ENCODE assay signal across 1 cellular context in genomic region chr15:64893481-64894394, GRCh38.
TF ChIP-seq lines count a peak whose summit lies in the region.

No MANE protein-coding gene starts in this region.

TF ChIP-seq in HepG2, 621 proteins besides CTCF, POLR2A, EP300 and RAD21 (continues in another document):
- TF ChIP-seq SMARCC2 (IDR thresholded peaks at IDR 0.05) (no peak), KMT2B (CRISPR knock-in tag; IDR thresholded peaks at IDR 0.05) (no peak), ZSCAN5A (CRISPR knock-in tag; IDR thresholded peaks at IDR 0.05; ENCODE audit: borderline replicate concordance) (no peak), HNRNPLL (IDR thresholded peaks at IDR 0.05; ENCODE audit: low read depth, low read length, poor library complexity, severe bottlenecking) (peak; percentile 18), NR2F1 (CRISPR knock-in tag; IDR thresholded peaks at IDR 0.05) (no peak), FOXM1 (CRISPR knock-in tag; IDR thresholded peaks at IDR 0.05) (no peak), NCOA2 (CRISPR knock-in tag; IDR thresholded peaks at IDR 0.05) (0 out of 2 replicates have a peak, but pooled peaks have one; percentile 15), SMYD3 (CRISPR knock-in tag; IDR thresholded peaks at IDR 0.05) (no peak), ZNF556 (CRISPR knock-in tag; IDR thresholded peaks at IDR 0.05; ENCODE audit: borderline replicate concordance) (no peak), POGK (CRISPR knock-in tag; conservative IDR thresholded peaks at IDR 0.05) (no peak), ZKSCAN8 (CRISPR knock-in tag; IDR thresholded peaks at IDR 0.05; ENCODE audit: borderline replicate concordance) (no peak), ZNF772 (CRISPR knock-in tag; IDR thresholded peaks at IDR 0.05) (no peak), MLX (CRISPR knock-in tag; IDR thresholded peaks at IDR 0.05) (no peak), ZNF234 (CRISPR knock-in tag; conservative IDR thresholded peaks at IDR 0.05) (no peak), SRSF4 (IDR thresholded peaks at IDR 0.05; ENCODE audit: low read depth, low read length, poor library complexity, severe bottlenecking) (no peak), TFAP4 (IDR thresholded peaks at IDR 0.05; ENCODE audit: borderline replicate concordance, low read depth) (peak; percentile 19; the same call in 1 of the 2 replicates), ZNF703 (CRISPR knock-in tag; IDR thresholded peaks at IDR 0.05; ENCODE audit: borderline replicate concordance) (no peak), ISX (CRISPR knock-in tag; conservative IDR thresholded peaks at IDR 0.05) (no peak), NFE2 (CRISPR knock-in tag; IDR thresholded peaks at IDR 0.05) (no peak), SP2 (CRISPR knock-in tag; IDR thresholded peaks at IDR 0.05) (peak; percentile 92), NFAT5 (CRISPR knock-in tag; IDR thresholded peaks at IDR 0.05) (no peak), ZNF746 (CRISPR knock-in tag; IDR thresholded peaks at IDR 0.05) (no peak), CREBL2 (CRISPR knock-in tag; IDR thresholded peaks at IDR 0.05; ENCODE audit: borderline replicate concordance) (no peak), ZNF20 (CRISPR knock-in tag; IDR thresholded peaks at IDR 0.05) (no peak), SNAPC4 (CRISPR knock-in tag; IDR thresholded peaks at IDR 0.05) (no peak), MAX (IDR thresholded peaks at IDR 0.05) (peak; percentile 66), ZNF788 (CRISPR knock-in tag; IDR thresholded peaks at IDR 0.05; ENCODE audit: borderline replicate concordance) (peak; percentile 32; the same call in 1 of the 2 replicates), FOXK1 (CRISPR knock-in tag; IDR thresholded peaks at IDR 0.05; ENCODE audit: borderline replicate concordance, low read depth) (no peak), RNF219 (CRISPR knock-in tag; IDR thresholded peaks at IDR 0.05) (no peak), KDM4B (CRISPR knock-in tag; IDR thresholded peaks at IDR 0.05) (no peak), TIGD3 (CRISPR knock-in tag; IDR thresholded peaks at IDR 0.05; ENCODE audit: borderline replicate concordance) (no peak), SIX4 (CRISPR knock-in tag; IDR thresholded peaks at IDR 0.05) (no peak), ZNF577 (CRISPR knock-in tag; IDR thresholded peaks at IDR 0.05; ENCODE audit: borderline replicate concordance, low read depth) (no peak), ZNF446 (CRISPR knock-in tag; IDR thresholded peaks at IDR 0.05) (no peak), ZFX (CRISPR knock-in tag; IDR thresholded peaks at IDR 0.05; ENCODE audit: low read depth) (peak; percentile 65), ZBTB43 (CRISPR knock-in tag; conservative IDR thresholded peaks at IDR 0.05) (no peak), ETS1 (CRISPR knock-in tag; IDR thresholded peaks at IDR 0.05) (no peak)
